In genomic region chr9:129138144-129138462, GRCh38 we compare ENCODE assay signal across 1 cellular context.
A peak's percentile ranks its signal among the peaks of the same experiment; 100 is the strongest.
TF ChIP-seq lines count a peak whose summit lies in the region.

No MANE protein-coding gene starts in this region.

TF ChIP-seq in IMR-90, 13 proteins besides CTCF, POLR2A, EP300 and RAD21:
- TF ChIP-seq CEBPB (IDR thresholded peaks at IDR 0.05; ENCODE audit: low read depth, low read length) (peak; percentile 43; the same call in 1 of the 2 replicates), MXI1 (IDR thresholded peaks at IDR 0.05; ENCODE audit: borderline replicate concordance, low read depth, low read length) (no peak)
